29 cellular contexts compared by ENCODE assay signal in genomic region chr10:113463083-113463482, GRCh38.
"Had no signal": no experiment of that assay in that cellular context is flagged by ENCODE, and none has a peak within 500 bp of the region (broad histone marks: within the 10 kb centered on the region; RNA-seq: fewer than 3 reads in every experiment).

No MANE protein-coding gene starts in this region.

- H3K4me3 ChIP-seq: ascending aorta, breast epithelium, cardiac muscle cell, colonic mucosa, esophagus squamous epithelium had no signal

- H3K27me3 ChIP-seq: ascending aorta, breast epithelium, cardiac muscle cell, colonic mucosa had no signal

- H3K4me1 ChIP-seq: ascending aorta, breast epithelium, colonic mucosa had no signal

- FAIRE-seq: endothelial cell of umbilical vein had no signal

- H3K36me3 ChIP-seq: ascending aorta, breast epithelium, cardiac muscle cell, colonic mucosa, esophagus squamous epithelium had no signal

- H3K27ac ChIP-seq: ascending aorta, cardiac muscle cell, colonic mucosa, epithelial cell of prostate, esophagus squamous epithelium had no signal

- DNase-seq: activated CD4-positive, alpha-beta memory T cell treated with anti-CD3 and anti-CD28 coated beads for 36 hours; activated CD4-positive, alpha-beta T cell treated with anti-CD3 and anti-CD28 coated beads for 36 hours; activated CD4-positive, alpha-beta T cell treated with anti-CD3 and anti-CD28 coated beads, Interleukin-2, amount 10 ng/mL, durations not matched to agents 24 days and 14 days; activated CD4-positive, CD25-positive, alpha-beta regulatory T cell; activated CD4-positive, CD25-positive, alpha-beta regulatory T cell treated with anti-CD3 and anti-CD28 coated beads, Interleukin-2, amount 50 U/mL, for 72 hours; activated CD8-positive, alpha-beta memory T cell treated with anti-CD3 and anti-CD28 coated beads, Interleukin-2, amount 10 ng/mL, durations not matched to agents 7 days and 5 days; activated CD8-positive, alpha-beta memory T cell treated with anti-CD3 and anti-CD28 coated beads, Interleukin-2, amount 50 U/mL, for 4 hours; activated CD8-positive, alpha-beta T cell treated with anti-CD3 and anti-CD28 coated beads, Interleukin-2, amount 10 ng/mL, durations not matched to agents 7 days and 5 days; activated gamma-delta T cell; activated naive CD4-positive, alpha-beta T cell; activated naive CD4-positive, alpha-beta T cell treated with anti-CD3 and anti-CD28 coated beads, Interleukin-2, amount 10 ng/mL, durations not matched to agents 7 days and 5 days; activated naive CD8-positive, alpha-beta T cell treated with anti-CD3 and anti-CD28 coated beads, Interleukin-2, amount 10 ng/mL, durations not matched to agents 7 days and 5 days; activated T-cell treated with anti-CD3 and anti-CD28 coated beads, Interleukin-2, amount 50 U/mL, for 1 hour; activated T-cell treated with anti-CD3 and anti-CD28 coated beads, Interleukin-2, amount 50 U/mL, for 48 hours; central memory CD4-positive, alpha-beta T cell; cerebellar nuclear complex; colonic mucosa; effector CD8-positive, alpha-beta T cell; esophagus squamous epithelium; foreskin melanocyte; head of caudate nucleus; T-helper 1 cell; T-helper 17 cell; T1000 had no signal

- H3K9me3 ChIP-seq: ascending aorta, breast epithelium, colonic mucosa, esophagus squamous epithelium had no signal
